In the genomic region with DNA sequence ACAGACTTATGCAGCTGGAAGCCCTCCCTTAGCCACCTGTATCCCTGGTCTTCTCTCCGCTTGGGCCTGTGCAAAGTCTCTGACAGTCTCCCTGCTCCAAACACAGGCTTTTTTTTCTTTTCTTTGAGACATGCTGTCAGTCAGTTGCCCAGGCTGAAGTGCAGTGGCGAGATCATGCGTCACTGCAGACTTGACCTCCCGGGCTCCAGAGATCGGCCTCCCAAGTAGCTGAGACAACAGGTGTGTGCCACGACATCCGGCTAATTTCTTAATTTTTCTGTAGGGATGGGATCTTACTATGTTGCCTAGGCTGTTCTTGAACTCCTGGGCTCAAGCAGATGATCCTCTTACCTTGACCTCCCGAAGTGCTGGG, we compare ENCODE assay signal across 10 cellular contexts. TPM values are rescaled to one million over a fixed set of nuclear protein-coding genes. Genes with fewer than 3 reads are reported as not detected.
DNase-seq lines count a peak whose midpoint lies in the region; ATAC-seq and TF ChIP-seq lines count a peak whose summit lies in the region.
"Had no signal": no experiment of that assay in that cellular context is flagged by ENCODE, and none has a peak within 500 bp of the region (broad histone marks: within the 10 kb centered on the region; RNA-seq: fewer than 3 reads in every experiment).

No MANE protein-coding gene starts in this region.

- ATAC-seq in activated naive CD8-positive, alpha-beta T cell treated with anti-CD3 and anti-CD28 coated beads, Interleukin-2, amount 50 U/mL, for 24 hours: no peak
- no peak for ATAC-seq in HG02571 (IDR thresholded peaks at IDR 0.05; ENCODE audit: unreplicated experiment)

- peaks cover 6 to 40% of the 10 kb centered on the region in 2 experiments; a peak in 2 of 3 replicates for H3K36me3 ChIP-seq in HEK293 (ENCODE audit: control insufficient read depth in 2 of 2, insufficient read depth in 1 of 2, low read length in 2 of 2)

- H3K4me1 ChIP-seq in HEK293 (ENCODE audit: control insufficient read depth, insufficient read depth, low read length): peaks cover 8% of the 10 kb centered on the region

- H3K27ac Mint-ChIP-seq in CD14-positive monocyte (peak overlapping the region in 6 of 7 donors; percentile 100), neural crest cell (ENCODE audit: unreplicated experiment) (no peak overlapping the region)
- peak overlapping the region; percentile 100 for H3K27ac Mint-ChIP-seq in activated naive CD8-positive, alpha-beta T cell treated with anti-CD3 and anti-CD28 coated beads, Interleukin-2, amount 50 U/mL, for 24 hours

- no peak for TF ChIP-seq CTCF in CD14-positive monocyte (IDR thresholded peaks at IDR 0.05)
- no peak for TF ChIP-seq CTCF in HEK293 (tag by site-specific recombination; IDR thresholded peaks at IDR 0.05)
- TF ChIP-seq CTCF in neural crest cell (conservative IDR thresholded peaks at IDR 0.05): no peak

- H3K36me3 Mint-ChIP-seq in CD14-positive monocyte (peaks cover 14 to 36% of the 10 kb centered on the region in 2 donors), neural crest cell (ENCODE audit: low read depth) (no peaks in the 10 kb centered on the region)
- peaks cover 17% of the 10 kb centered on the region for H3K36me3 Mint-ChIP-seq in activated naive CD8-positive, alpha-beta T cell treated with anti-CD3 and anti-CD28 coated beads, Interleukin-2, amount 50 U/mL, for 24 hours (ENCODE audit: low read depth)

- no peak overlapping the region; the same call in 1 of the 2 replicates for H3K27ac ChIP-seq in HEK293 (ENCODE audit: extremely low read depth, low read depth, low read length)

- intact Hi-C loops in CD14-positive monocyte (cut with micrococcal nuclease): loop anchor here in 1 of 2 donors (1.0 kb wide), 1 partner anchor 10 kb away; no protein-coding TSS in a partner anchor

- DNase-seq in CD14-positive monocyte (ENCODE audit: low spot score) (peak; percentile 22), neural crest cell (ENCODE audit: low read depth, low spot score) (no peak), C1 segment of cervical spinal cord (lab: John Stamatoyannopoulos, UW) (no peak), DMS79 treated with DMSO at 0.1 percent for 48 hours (lab: John Stamatoyannopoulos, UW) (no peak), epidermal melanocyte (ENCODE audit: insufficient read length, low spot score) (no peak)
- no peak for DNase-seq in activated naive CD8-positive, alpha-beta T cell treated with anti-CD3 and anti-CD28 coated beads, Interleukin-2, amount 50 U/mL, for 24 hours
- DNase-seq: NCI-H187 treated with DMSO at 0.1 percent for 48 hours; stimulated activated CD4-positive, alpha-beta T cell treated with anti-CD3 and anti-CD28 coated beads, Interleukin-2, amount 100 ng/mL, for 24 hours had no signal

- H3K4me3 Mint-ChIP-seq in CD14-positive monocyte (no peak overlapping the region), neural crest cell (peak overlapping the region; percentile 99)
- H3K4me3 Mint-ChIP-seq in activated naive CD8-positive, alpha-beta T cell treated with anti-CD3 and anti-CD28 coated beads, Interleukin-2, amount 50 U/mL, for 24 hours: peak overlapping the region; percentile 95

- H3K4me1 Mint-ChIP-seq in CD14-positive monocyte (peaks cover 32% of the 10 kb centered on the region), neural crest cell (peaks cover 37% of the 10 kb centered on the region)
- peaks cover 29% of the 10 kb centered on the region for H3K4me1 Mint-ChIP-seq in activated naive CD8-positive, alpha-beta T cell treated with anti-CD3 and anti-CD28 coated beads, Interleukin-2, amount 50 U/mL, for 24 hours

- no peak overlapping the region for H3K4me3 ChIP-seq in HEK293 (ENCODE audit: low read depth, low read length)

- no peaks in the 10 kb centered on the region for H3K9me3 ChIP-seq in HEK293 (ENCODE audit: control insufficient read depth, insufficient read depth, low read depth, low read length)

- peaks cover 0 to 6% (median 0%) of the 10 kb centered on the region in 3 donors for H3K27me3 Mint-ChIP-seq in CD14-positive monocyte (ENCODE audit: low read depth in 3 of 3)
- H3K27me3 Mint-ChIP-seq in activated naive CD8-positive, alpha-beta T cell treated with anti-CD3 and anti-CD28 coated beads, Interleukin-2, amount 50 U/mL, for 24 hours: peaks cover 4% of the 10 kb centered on the region
- peaks cover 6% of the 10 kb centered on the region for H3K27me3 Mint-ChIP-seq in neural crest cell (ENCODE audit: low read depth)

- POLR2A ChIA-PET in HEK293 (lab: Yijun Ruan, JAX): interaction anchor here (1.2 to 4.9 kb wide), 5 partner anchors 9 to 52 kb away, joined by 3 to 28 read pairs (median 19); partner anchors contain the start of genes CHMP2A, TRIM28 and ZBTB45

- H3K9me3 Mint-ChIP-seq in CD14-positive monocyte (peaks cover 0 to 3% (median 0%) of the 10 kb centered on the region in 7 donors), neural crest cell (no peaks in the 10 kb centered on the region)
- no peaks in the 10 kb centered on the region for H3K9me3 Mint-ChIP-seq in activated naive CD8-positive, alpha-beta T cell treated with anti-CD3 and anti-CD28 coated beads, Interleukin-2, amount 50 U/mL, for 24 hours

- CTCF ChIA-PET in HEK293 (lab: Yijun Ruan, JAX): interaction anchor here (0.6 to 1.2 kb wide), 2 partner anchors 51 to 1310 kb away, joined by 3 to 5 read pairs; partner anchors contain the start of gene ZBTB45

TF ChIP-seq in HEK293, 187 proteins besides CTCF, POLR2A, EP300 and RAD21:
- TF ChIP-seq SCRT1 (tag by site-specific recombination; IDR thresholded peaks at IDR 0.05; ENCODE audit: borderline replicate concordance): 0 out of 2 replicates have a peak, but pooled peaks have one; percentile 49
- no peak for TF ChIP-seq HOXC10 (CRISPR knock-in tag; IDR thresholded peaks at IDR 0.05)
- TF ChIP-seq ZNF366 (tag by site-specific recombination; conservative IDR thresholded peaks at IDR 0.05): no peak
- TF ChIP-seq IKZF3 (tag by site-specific recombination; IDR thresholded peaks at IDR 0.05): no peak
- no peak for TF ChIP-seq SETDB1 (IDR thresholded peaks at IDR 0.05; ENCODE audit: insufficient read length, low read length)
- no peak for TF ChIP-seq ZNF26 (tag by site-specific recombination; IDR thresholded peaks at IDR 0.05)
- TF ChIP-seq ZNF544 (tag by site-specific recombination; IDR thresholded peaks at IDR 0.05): no peak
- TF ChIP-seq SCRT2 (tag by site-specific recombination; IDR thresholded peaks at IDR 0.05): peak; percentile 68
- no peak for TF ChIP-seq ZFP69B (tag by site-specific recombination; IDR thresholded peaks at IDR 0.05)

RNA-seq across cellular contexts. Expression of gene MZF1, which starts 1.6 kb away (rescaled TPM):
- polyA plus RNA-seq in CD14-positive monocyte: 1 to 10 TPM; 1.6 to 1.7 TPM
- 40.5 and 43.3 TPM in 2 replicates for total RNA-seq in neural crest cell

RNA-seq across cellular contexts. Expression of gene UBE2M, which starts 13.2 kb away (rescaled TPM):
- polyA plus RNA-seq in CD14-positive monocyte: 10 to 100 TPM in 1 of 2 donors, 1 to 10 TPM in 1; 7.8 to 14.3 TPM
- total RNA-seq in neural crest cell: 113 and 119 TPM in 2 replicates

RNA-seq across cellular contexts. Expression of gene CHMP2A, which starts 16.7 kb away (rescaled TPM):
- polyA plus RNA-seq in CD14-positive monocyte: 100 to 1,000 TPM; 290 to 323 TPM
- total RNA-seq in neural crest cell: 61.6 and 64.6 TPM in 2 replicates

RNA-seq across cellular contexts. Expression of gene TRIM28, which starts 27.7 kb away (rescaled TPM):
- 10 to 100 TPM; 16.2 to 35.0 TPM for polyA plus RNA-seq in CD14-positive monocyte
- total RNA-seq in neural crest cell: 964 and 1,000 TPM in 2 replicates

RNA-seq across cellular contexts. Expression of gene ZBTB45, which starts 52.0 kb away (rescaled TPM):
- 1 to 10 TPM; 2.2 to 2.6 TPM for polyA plus RNA-seq in CD14-positive monocyte
- total RNA-seq in neural crest cell: 24.1 and 27.3 TPM in 2 replicates

Comparison
In these comparisons a context has a peak if more than half of its experiments do, and no peak if none do; other contexts are left out.
1. H3K4me3 Mint-ChIP-seq: peak in activated naive CD8-positive, alpha-beta T cell treated with anti-CD3 and anti-CD28 coated beads, Interleukin-2, amount 50 U/mL, for 24 hours (single experiment) and neural crest cell (single experiment); none in CD14-positive monocyte (0 of 2).